Comparison of ENCODE assay signal across 1 cellular context in the genomic region with DNA sequence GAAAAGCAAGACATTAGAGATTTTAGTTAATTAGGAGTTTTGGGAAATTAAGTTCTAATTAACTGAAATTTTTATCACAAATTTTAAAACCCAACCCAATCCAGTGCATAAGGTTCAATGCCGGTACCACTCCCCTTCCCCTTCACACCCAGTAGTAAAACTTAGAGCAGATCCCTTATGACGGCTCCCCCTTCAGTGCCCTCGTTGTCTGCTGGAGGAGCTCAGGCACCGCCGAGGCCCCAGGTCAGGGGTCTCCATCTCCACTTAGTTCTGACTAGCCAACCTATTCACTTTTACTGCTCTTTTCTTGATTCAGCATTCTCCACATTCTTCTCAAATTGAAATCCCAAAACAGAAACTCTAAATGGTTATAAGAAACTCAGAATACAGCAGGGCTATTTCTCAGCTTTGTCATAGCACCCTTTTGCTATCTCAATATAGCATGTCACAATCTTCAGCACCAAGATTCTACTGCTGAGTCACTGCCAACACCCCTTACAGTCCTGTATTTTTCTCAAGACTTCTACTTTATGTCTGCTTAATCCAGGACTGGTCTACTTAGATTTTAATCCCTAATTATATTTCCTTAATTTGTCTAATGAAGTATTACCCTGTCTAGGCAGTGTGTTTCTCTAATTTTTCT.
TF ChIP-seq lines count a peak whose summit lies in the region.

No MANE protein-coding gene starts in this region.

TF ChIP-seq in WTC11, 78 proteins besides CTCF, POLR2A, EP300 and RAD21 (continued from another document):
- TF ChIP-seq, protein P1, sequence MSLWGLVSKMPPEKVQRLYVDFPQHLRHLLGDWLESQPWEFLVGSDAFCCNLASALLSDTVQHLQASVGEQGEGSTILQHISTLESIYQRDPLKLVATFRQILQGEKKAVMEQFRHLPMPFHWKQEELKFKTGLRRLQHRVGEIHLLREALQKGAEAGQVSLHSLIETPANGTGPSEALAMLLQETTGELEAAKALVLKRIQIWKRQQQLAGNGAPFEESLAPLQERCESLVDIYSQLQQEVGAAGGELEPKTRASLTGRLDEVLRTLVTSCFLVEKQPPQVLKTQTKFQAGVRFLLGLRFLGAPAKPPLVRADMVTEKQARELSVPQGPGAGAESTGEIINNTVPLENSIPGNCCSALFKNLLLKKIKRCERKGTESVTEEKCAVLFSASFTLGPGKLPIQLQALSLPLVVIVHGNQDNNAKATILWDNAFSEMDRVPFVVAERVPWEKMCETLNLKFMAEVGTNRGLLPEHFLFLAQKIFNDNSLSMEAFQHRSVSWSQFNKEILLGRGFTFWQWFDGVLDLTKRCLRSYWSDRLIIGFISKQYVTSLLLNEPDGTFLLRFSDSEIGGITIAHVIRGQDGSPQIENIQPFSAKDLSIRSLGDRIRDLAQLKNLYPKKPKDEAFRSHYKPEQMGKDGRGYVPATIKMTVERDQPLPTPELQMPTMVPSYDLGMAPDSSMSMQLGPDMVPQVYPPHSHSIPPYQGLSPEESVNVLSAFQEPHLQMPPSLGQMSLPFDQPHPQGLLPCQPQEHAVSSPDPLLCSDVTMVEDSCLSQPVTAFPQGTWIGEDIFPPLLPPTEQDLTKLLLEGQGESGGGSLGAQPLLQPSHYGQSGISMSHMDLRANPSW (CRISPR knock-in tag; conservative IDR thresholded peaks at IDR 0.05; ENCODE audit: low read depth), result no peak
- TF ChIP-seq ZNF671 (CRISPR knock-in tag; IDR thresholded peaks at IDR 0.05) (no peak), ESRRA (CRISPR knock-in tag; IDR thresholded peaks at IDR 0.05; ENCODE audit: borderline replicate concordance) (no peak), ZNF281 (CRISPR knock-in tag; IDR thresholded peaks at IDR 0.05) (no peak), NR3C1 (CRISPR knock-in tag; conservative IDR thresholded peaks at IDR 0.05; ENCODE audit: low read depth) (no peak), PRDM15 (CRISPR knock-in tag; IDR thresholded peaks at IDR 0.05) (no peak), FOXP1 (CRISPR knock-in tag; IDR thresholded peaks at IDR 0.05; ENCODE audit: borderline replicate concordance) (no peak)
- TF ChIP-seq, protein P2, sequence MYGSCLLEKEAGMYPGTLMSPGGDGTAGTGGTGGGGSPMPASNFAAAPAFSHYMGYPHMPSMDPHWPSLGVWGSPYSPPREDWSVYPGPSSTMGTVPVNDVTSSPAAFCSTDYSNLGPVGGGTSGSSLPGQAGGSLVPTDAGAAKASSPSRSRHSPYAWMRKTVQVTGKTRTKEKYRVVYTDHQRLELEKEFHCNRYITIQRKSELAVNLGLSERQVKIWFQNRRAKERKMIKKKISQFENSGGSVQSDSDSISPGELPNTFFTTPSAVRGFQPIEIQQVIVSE (CRISPR knock-in tag; IDR thresholded peaks at IDR 0.05; ENCODE audit: borderline replicate concordance), result no peak
- TF ChIP-seq, protein P3, sequence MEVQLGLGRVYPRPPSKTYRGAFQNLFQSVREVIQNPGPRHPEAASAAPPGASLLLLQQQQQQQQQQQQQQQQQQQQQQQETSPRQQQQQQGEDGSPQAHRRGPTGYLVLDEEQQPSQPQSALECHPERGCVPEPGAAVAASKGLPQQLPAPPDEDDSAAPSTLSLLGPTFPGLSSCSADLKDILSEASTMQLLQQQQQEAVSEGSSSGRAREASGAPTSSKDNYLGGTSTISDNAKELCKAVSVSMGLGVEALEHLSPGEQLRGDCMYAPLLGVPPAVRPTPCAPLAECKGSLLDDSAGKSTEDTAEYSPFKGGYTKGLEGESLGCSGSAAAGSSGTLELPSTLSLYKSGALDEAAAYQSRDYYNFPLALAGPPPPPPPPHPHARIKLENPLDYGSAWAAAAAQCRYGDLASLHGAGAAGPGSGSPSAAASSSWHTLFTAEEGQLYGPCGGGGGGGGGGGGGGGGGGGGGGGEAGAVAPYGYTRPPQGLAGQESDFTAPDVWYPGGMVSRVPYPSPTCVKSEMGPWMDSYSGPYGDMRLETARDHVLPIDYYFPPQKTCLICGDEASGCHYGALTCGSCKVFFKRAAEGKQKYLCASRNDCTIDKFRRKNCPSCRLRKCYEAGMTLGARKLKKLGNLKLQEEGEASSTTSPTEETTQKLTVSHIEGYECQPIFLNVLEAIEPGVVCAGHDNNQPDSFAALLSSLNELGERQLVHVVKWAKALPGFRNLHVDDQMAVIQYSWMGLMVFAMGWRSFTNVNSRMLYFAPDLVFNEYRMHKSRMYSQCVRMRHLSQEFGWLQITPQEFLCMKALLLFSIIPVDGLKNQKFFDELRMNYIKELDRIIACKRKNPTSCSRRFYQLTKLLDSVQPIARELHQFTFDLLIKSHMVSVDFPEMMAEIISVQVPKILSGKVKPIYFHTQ (CRISPR knock-in tag; IDR thresholded peaks at IDR 0.05), result no peak
- TF ChIP-seq, protein P4, sequence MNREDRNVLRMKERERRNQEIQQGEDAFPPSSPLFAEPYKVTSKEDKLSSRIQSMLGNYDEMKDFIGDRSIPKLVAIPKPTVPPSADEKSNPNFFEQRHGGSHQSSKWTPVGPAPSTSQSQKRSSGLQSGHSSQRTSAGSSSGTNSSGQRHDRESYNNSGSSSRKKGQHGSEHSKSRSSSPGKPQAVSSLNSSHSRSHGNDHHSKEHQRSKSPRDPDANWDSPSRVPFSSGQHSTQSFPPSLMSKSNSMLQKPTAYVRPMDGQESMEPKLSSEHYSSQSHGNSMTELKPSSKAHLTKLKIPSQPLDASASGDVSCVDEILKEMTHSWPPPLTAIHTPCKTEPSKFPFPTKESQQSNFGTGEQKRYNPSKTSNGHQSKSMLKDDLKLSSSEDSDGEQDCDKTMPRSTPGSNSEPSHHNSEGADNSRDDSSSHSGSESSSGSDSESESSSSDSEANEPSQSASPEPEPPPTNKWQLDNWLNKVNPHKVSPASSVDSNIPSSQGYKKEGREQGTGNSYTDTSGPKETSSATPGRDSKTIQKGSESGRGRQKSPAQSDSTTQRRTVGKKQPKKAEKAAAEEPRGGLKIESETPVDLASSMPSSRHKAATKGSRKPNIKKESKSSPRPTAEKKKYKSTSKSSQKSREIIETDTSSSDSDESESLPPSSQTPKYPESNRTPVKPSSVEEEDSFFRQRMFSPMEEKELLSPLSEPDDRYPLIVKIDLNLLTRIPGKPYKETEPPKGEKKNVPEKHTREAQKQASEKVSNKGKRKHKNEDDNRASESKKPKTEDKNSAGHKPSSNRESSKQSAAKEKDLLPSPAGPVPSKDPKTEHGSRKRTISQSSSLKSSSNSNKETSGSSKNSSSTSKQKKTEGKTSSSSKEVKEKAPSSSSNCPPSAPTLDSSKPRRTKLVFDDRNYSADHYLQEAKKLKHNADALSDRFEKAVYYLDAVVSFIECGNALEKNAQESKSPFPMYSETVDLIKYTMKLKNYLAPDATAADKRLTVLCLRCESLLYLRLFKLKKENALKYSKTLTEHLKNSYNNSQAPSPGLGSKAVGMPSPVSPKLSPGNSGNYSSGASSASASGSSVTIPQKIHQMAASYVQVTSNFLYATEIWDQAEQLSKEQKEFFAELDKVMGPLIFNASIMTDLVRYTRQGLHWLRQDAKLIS (CRISPR knock-in tag; IDR thresholded peaks at IDR 0.05; ENCODE audit: borderline replicate concordance), result no peak
- TF ChIP-seq, protein P5, sequence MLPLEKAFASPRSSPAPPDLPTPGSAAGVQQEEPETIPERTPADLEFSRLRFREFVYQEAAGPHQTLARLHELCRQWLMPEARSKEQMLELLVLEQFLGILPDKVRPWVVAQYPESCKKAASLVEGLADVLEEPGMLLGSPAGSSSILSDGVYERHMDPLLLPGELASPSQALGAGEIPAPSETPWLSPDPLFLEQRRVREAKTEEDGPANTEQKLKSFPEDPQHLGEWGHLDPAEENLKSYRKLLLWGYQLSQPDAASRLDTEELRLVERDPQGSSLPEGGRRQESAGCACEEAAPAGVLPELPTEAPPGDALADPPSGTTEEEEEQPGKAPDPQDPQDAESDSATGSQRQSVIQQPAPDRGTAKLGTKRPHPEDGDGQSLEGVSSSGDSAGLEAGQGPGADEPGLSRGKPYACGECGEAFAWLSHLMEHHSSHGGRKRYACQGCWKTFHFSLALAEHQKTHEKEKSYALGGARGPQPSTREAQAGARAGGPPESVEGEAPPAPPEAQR (CRISPR knock-in tag; IDR thresholded peaks at IDR 0.05), result no peak
